ENCODE assay signal across 1 cellular context in the genomic region with DNA sequence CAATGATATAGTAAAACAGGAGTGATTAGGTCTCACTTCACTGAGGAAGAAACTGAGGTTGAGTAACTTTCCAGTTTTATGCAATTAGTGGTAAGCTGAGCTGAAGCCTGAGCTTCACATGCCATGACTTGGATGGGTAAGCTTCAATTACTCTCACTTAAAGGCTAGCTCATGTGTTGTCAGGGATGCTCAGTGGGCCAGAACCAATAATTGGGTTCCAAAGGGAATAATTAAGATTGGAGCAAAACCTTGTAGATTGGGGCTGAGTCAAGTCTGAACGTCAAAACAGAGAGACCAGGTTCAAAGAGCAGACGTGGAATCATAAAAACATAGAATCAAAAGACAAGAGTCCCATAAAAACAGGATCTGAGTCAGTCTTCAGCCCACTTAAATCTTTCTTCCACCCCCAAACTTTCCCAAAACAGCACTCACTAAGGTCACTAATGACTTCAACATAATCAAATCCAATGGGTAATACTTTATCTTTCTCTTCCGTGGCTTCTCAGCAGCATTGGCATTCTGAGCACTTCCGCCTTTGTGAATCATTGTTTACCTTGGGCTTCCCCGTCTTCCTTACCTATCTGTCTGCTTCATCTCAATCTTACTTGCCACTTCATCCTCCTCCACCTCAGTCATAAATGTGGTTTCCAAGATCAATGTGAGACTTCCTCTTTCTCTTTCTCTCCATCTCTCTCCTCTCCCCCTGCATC.
TF ChIP-seq lines count a peak whose summit lies in the region.

No MANE protein-coding gene starts in this region.

TF ChIP-seq in GM12878, 131 proteins besides CTCF, POLR2A, EP300 and RAD21 (continued from another document):
- no peak for TF ChIP-seq NKRF (conservative IDR thresholded peaks at IDR 0.05)
- TF ChIP-seq, protein P1, sequence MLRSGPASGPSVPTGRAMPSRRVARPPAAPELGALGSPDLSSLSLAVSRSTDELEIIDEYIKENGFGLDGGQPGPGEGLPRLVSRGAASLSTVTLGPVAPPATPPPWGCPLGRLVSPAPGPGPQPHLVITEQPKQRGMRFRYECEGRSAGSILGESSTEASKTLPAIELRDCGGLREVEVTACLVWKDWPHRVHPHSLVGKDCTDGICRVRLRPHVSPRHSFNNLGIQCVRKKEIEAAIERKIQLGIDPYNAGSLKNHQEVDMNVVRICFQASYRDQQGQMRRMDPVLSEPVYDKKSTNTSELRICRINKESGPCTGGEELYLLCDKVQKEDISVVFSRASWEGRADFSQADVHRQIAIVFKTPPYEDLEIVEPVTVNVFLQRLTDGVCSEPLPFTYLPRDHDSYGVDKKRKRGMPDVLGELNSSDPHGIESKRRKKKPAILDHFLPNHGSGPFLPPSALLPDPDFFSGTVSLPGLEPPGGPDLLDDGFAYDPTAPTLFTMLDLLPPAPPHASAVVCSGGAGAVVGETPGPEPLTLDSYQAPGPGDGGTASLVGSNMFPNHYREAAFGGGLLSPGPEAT (IDR thresholded peaks at IDR 0.05; ENCODE audit: low read depth), result 0 out of 2 replicates have a peak, but pooled peaks have one; percentile 31
- TF ChIP-seq ETV6 (conservative IDR thresholded peaks at IDR 0.05 in 1 of 2, IDR thresholded peaks at IDR 0.05 in 1 of 2; ENCODE audit: borderline replicate concordance in 1 of 2, low read depth in 1 of 2), result no peak
- TF ChIP-seq MTA2 (IDR thresholded peaks at IDR 0.05; ENCODE audit: low read depth), result peak; percentile 57; the same call in 1 of the 2 replicates
- TF ChIP-seq IKZF1 (conservative IDR thresholded peaks at IDR 0.05), result peak; percentile 49
- TF ChIP-seq ATF7 (IDR thresholded peaks at IDR 0.05; ENCODE audit: low read depth), result peak; percentile 44; the same call in 1 of the 2 replicates
TF ChIP-seq in GM12878: peak in this region for 10.
